1 cellular context compared by ENCODE assay signal in the genomic region with DNA sequence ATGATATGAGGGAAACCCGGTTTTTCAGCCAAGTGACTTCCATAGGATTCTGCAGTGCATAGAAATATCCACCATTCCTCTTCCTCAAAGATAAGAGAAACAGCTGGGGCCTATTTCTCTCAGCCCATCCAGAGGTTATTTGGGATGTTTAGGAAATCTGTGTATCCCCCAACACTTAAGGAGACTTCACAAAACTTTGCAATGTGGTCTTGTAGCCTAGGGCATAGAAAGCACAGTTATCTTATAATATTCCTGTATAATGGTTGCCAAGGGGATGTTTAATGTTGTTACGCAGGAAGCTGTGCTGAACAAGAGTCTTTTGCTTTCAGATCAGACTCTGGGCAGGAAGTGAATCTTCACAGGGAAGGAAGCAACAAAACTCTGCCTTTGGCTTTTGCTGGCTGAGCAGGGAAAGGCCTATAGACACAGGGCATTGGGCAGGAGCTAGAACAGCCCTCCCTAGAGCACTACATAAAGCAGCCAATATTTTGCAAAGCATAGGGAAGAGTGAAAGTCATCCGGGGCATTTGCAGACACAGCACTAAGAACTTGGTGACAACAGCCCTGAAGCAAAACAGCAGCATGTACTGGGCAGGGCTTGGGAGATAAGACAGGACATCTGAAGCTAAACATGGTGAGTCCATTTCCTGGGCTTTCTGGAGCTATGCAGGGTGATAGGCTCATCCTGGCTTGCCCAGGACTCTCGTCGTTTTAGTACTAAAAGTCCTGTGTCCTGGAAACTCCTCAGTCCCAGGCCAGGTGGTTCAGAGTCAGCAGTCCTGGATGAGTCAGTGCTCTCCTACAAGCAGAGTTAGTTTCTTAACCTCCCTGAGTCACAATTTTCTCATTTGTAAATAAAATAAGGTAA.
TF ChIP-seq lines count a peak whose summit lies in the region.

No MANE protein-coding gene starts in this region.

TF ChIP-seq in HepG2, 621 proteins besides CTCF, POLR2A, EP300 and RAD21 (continued from another document):
- TF ChIP-seq SOX6 (IDR thresholded peaks at IDR 0.05): no peak
- TF ChIP-seq SOX6 (CRISPR knock-in tag; IDR thresholded peaks at IDR 0.05): peak; percentile 54; the same call in 1 of the 2 replicates
- TF ChIP-seq SNRNP70 (IDR thresholded peaks at IDR 0.05; ENCODE audit: low read depth, low read length): no peak
- TF ChIP-seq ZNF430 (CRISPR knock-in tag; IDR thresholded peaks at IDR 0.05): no peak
- peak; percentile 56; the same call in 1 of the 2 replicates for TF ChIP-seq MIXL1 (CRISPR knock-in tag; IDR thresholded peaks at IDR 0.05)
- 0 out of 2 replicates have a peak, but pooled peaks have one; percentile 38 for TF ChIP-seq EEA1 (CRISPR knock-in tag; IDR thresholded peaks at IDR 0.05; ENCODE audit: borderline replicate concordance)
- peak; percentile 75 for TF ChIP-seq FOSL2 (CRISPR knock-in tag; IDR thresholded peaks at IDR 0.05)
- TF ChIP-seq, protein P1, sequence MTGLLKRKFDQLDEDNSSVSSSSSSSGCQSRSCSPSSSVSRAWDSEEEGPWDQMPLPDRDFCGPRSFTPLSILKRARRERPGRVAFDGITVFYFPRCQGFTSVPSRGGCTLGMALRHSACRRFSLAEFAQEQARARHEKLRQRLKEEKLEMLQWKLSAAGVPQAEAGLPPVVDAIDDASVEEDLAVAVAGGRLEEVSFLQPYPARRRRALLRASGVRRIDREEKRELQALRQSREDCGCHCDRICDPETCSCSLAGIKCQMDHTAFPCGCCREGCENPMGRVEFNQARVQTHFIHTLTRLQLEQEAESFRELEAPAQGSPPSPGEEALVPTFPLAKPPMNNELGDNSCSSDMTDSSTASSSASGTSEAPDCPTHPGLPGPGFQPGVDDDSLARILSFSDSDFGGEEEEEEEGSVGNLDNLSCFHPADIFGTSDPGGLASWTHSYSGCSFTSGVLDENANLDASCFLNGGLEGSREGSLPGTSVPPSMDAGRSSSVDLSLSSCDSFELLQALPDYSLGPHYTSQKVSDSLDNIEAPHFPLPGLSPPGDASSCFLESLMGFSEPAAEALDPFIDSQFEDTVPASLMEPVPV (CRISPR knock-in tag; IDR thresholded peaks at IDR 0.05): no peak
- no peak for TF ChIP-seq MLLT10 (CRISPR knock-in tag; IDR thresholded peaks at IDR 0.05)
- peak; percentile 68 for TF ChIP-seq MIER2 (CRISPR knock-in tag; IDR thresholded peaks at IDR 0.05)
- peak; percentile 74 for TF ChIP-seq POLR2G (IDR thresholded peaks at IDR 0.05; ENCODE audit: low read depth, low read length)
- peak; percentile 77 for TF ChIP-seq THAP11 (CRISPR knock-in tag; IDR thresholded peaks at IDR 0.05)
- TF ChIP-seq, protein P2, sequence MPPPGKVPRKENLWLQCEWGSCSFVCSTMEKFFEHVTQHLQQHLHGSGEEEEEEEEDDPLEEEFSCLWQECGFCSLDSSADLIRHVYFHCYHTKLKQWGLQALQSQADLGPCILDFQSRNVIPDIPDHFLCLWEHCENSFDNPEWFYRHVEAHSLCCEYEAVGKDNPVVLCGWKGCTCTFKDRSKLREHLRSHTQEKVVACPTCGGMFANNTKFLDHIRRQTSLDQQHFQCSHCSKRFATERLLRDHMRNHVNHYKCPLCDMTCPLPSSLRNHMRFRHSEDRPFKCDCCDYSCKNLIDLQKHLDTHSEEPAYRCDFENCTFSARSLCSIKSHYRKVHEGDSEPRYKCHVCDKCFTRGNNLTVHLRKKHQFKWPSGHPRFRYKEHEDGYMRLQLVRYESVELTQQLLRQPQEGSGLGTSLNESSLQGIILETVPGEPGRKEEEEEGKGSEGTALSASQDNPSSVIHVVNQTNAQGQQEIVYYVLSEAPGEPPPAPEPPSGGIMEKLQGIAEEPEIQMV (CRISPR knock-in tag; IDR thresholded peaks at IDR 0.05; ENCODE audit: low read depth): 0 out of 2 replicates have a peak, but pooled peaks have one; percentile 58
- TF ChIP-seq ZSCAN21 (CRISPR knock-in tag; IDR thresholded peaks at IDR 0.05; ENCODE audit: borderline replicate concordance): 0 out of 2 replicates have a peak, but pooled peaks have one; percentile 26
- TF ChIP-seq, protein P3, sequence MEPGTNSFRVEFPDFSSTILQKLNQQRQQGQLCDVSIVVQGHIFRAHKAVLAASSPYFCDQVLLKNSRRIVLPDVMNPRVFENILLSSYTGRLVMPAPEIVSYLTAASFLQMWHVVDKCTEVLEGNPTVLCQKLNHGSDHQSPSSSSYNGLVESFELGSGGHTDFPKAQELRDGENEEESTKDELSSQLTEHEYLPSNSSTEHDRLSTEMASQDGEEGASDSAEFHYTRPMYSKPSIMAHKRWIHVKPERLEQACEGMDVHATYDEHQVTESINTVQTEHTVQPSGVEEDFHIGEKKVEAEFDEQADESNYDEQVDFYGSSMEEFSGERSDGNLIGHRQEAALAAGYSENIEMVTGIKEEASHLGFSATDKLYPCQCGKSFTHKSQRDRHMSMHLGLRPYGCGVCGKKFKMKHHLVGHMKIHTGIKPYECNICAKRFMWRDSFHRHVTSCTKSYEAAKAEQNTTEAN (CRISPR knock-in tag; conservative IDR thresholded peaks at IDR 0.05): 0 out of 2 replicates have a peak, but pooled peaks have one; percentile 37
- peak; percentile 39; the same call in 1 of the 2 replicates for TF ChIP-seq CBX5 (CRISPR knock-in tag; IDR thresholded peaks at IDR 0.05; ENCODE audit: borderline replicate concordance)
